ENCODE assay signal across 26 cellular contexts in the genomic region with DNA sequence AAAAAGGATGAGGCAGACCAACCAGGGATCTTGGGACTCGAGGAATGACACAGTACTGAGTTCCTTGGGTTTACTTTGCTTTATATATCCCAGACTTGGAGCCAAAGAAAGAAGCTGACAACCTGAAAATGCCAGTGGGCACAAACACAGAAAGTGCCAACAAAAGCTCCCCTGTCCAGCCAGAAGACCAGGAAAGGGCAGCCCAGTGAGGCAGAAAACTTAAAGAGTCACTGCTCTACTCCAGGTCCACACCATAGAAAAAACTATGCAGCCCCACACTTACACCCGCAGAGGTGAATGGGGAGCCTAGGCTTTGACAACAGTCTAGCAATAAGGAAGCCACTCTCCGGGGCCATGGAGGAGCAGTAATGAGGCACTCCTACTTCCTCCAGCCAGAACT.
"Had no signal": no experiment of that assay in that cellular context is flagged by ENCODE, and none has a peak within 500 bp of the region (broad histone marks: within the 10 kb centered on the region; RNA-seq: fewer than 3 reads in every experiment).

No MANE protein-coding gene starts in this region.

- FAIRE-seq: kidney had no signal

- DNase-seq: activated CD4-positive, alpha-beta memory T cell treated with anti-CD3 and anti-CD28 coated beads, Interleukin-2, amount 10 ng/mL, durations not matched to agents 7 days and 5 days; activated CD4-positive, alpha-beta T cell treated with anti-CD3 and anti-CD28 coated beads, Interleukin-2, amount 10 ng/mL, durations not matched to agents 24 days and 14 days; activated CD4-positive, CD25-positive, alpha-beta regulatory T cell; activated effector memory CD4-positive, alpha-beta T cell treated with Interleukin-2 at 50 U/mL for 16 hours; activated naive CD4-positive, alpha-beta T cell treated with anti-CD3 and anti-CD28 coated beads for 36 hours; activated naive CD8-positive, alpha-beta T cell treated with anti-CD3 and anti-CD28 coated beads, Interleukin-2, amount 10 ng/mL, durations not matched to agents 7 days and 5 days; activated T-cell treated with anti-CD3 and anti-CD28 coated beads, Interleukin-2, amount 50 U/mL, for 72 hours; amniotic stem cell; cortex of kidney; foreskin fibroblast; heart right ventricle; kidney; left lung; midbrain; natural killer cell; psoas muscle; right cardiac atrium; stimulated activated CD4-positive, alpha-beta T cell treated with anti-CD3 and anti-CD28 coated beads, Interleukin-2, amount 100 ng/mL, for 24 hours; stomach; SW 1271; T-helper 17 cell; upper lobe of right lung had no signal

- H3K27me3 Mint-ChIP-seq: activated CD4-positive, alpha-beta memory T cell treated with anti-CD3 and anti-CD28 coated beads, Interleukin-2, amount 10 ng/mL, durations not matched to agents 7 days and 5 days; activated CD4-positive, alpha-beta T cell treated with anti-CD3 and anti-CD28 coated beads, Interleukin-2, amount 10 ng/mL, durations not matched to agents 24 days and 14 days; activated naive CD8-positive, alpha-beta T cell treated with anti-CD3 and anti-CD28 coated beads, Interleukin-2, amount 10 ng/mL, durations not matched to agents 7 days and 5 days; T-helper 17 cell had no signal

- ATAC-seq: activated T-cell treated with anti-CD3 and anti-CD28 coated beads, Interleukin-2, amount 50 U/mL, for 72 hours; heart right ventricle; left lung; natural killer cell; psoas muscle; right cardiac atrium; stimulated activated effector memory CD8-positive, alpha-beta T cell treated with anti-CD3 and anti-CD28 coated beads, Interleukin-12 subunit alpha, Interleukin-12 subunit beta, amount 100 ng/mL, for 72 hours; T-helper 17 cell; upper lobe of right lung had no signal

- H3K27ac ChIP-seq: cardiac muscle cell, epithelial cell of prostate, heart right ventricle, left lung, psoas muscle, skin epidermis, stomach, upper lobe of right lung had no signal

- H3K9me3 Mint-ChIP-seq: activated CD4-positive, alpha-beta memory T cell treated with anti-CD3 and anti-CD28 coated beads, Interleukin-2, amount 10 ng/mL, durations not matched to agents 7 days and 5 days; activated CD4-positive, alpha-beta T cell treated with anti-CD3 and anti-CD28 coated beads, Interleukin-2, amount 10 ng/mL, durations not matched to agents 24 days and 14 days; activated naive CD4-positive, alpha-beta T cell treated with anti-CD3 and anti-CD28 coated beads for 36 hours; activated naive CD8-positive, alpha-beta T cell treated with anti-CD3 and anti-CD28 coated beads, Interleukin-2, amount 10 ng/mL, durations not matched to agents 7 days and 5 days; activated T-cell treated with anti-CD3 and anti-CD28 coated beads, Interleukin-2, amount 50 U/mL, for 72 hours; natural killer cell; stimulated activated effector memory CD8-positive, alpha-beta T cell treated with anti-CD3 and anti-CD28 coated beads, Interleukin-12 subunit alpha, Interleukin-12 subunit beta, amount 100 ng/mL, for 72 hours had no signal

- H3K4me3 ChIP-seq: cardiac muscle cell, heart right ventricle, left lung, psoas muscle, skin epidermis, stomach, upper lobe of right lung had no signal

- H3K27ac Mint-ChIP-seq: activated CD4-positive, alpha-beta memory T cell treated with anti-CD3 and anti-CD28 coated beads, Interleukin-2, amount 10 ng/mL, durations not matched to agents 7 days and 5 days; activated CD4-positive, alpha-beta T cell treated with anti-CD3 and anti-CD28 coated beads, Interleukin-2, amount 10 ng/mL, durations not matched to agents 24 days and 14 days; activated naive CD4-positive, alpha-beta T cell treated with anti-CD3 and anti-CD28 coated beads for 36 hours; activated naive CD8-positive, alpha-beta T cell treated with anti-CD3 and anti-CD28 coated beads, Interleukin-2, amount 10 ng/mL, durations not matched to agents 7 days and 5 days; activated T-cell treated with anti-CD3 and anti-CD28 coated beads, Interleukin-2, amount 50 U/mL, for 72 hours; natural killer cell; stimulated activated effector memory CD8-positive, alpha-beta T cell treated with anti-CD3 and anti-CD28 coated beads, Interleukin-12 subunit alpha, Interleukin-12 subunit beta, amount 100 ng/mL, for 72 hours; T-helper 17 cell had no signal

- H3K4me1 ChIP-seq: psoas muscle, upper lobe of right lung had no signal

- H3K36me3 ChIP-seq: cardiac muscle cell, left lung, upper lobe of right lung had no signal

- H3K4me3 Mint-ChIP-seq: activated CD4-positive, alpha-beta memory T cell treated with anti-CD3 and anti-CD28 coated beads, Interleukin-2, amount 10 ng/mL, durations not matched to agents 7 days and 5 days; activated CD4-positive, alpha-beta T cell treated with anti-CD3 and anti-CD28 coated beads, Interleukin-2, amount 10 ng/mL, durations not matched to agents 24 days and 14 days; activated naive CD4-positive, alpha-beta T cell treated with anti-CD3 and anti-CD28 coated beads for 36 hours; activated naive CD8-positive, alpha-beta T cell treated with anti-CD3 and anti-CD28 coated beads, Interleukin-2, amount 10 ng/mL, durations not matched to agents 7 days and 5 days; activated T-cell treated with anti-CD3 and anti-CD28 coated beads, Interleukin-2, amount 50 U/mL, for 72 hours; natural killer cell; stimulated activated effector memory CD8-positive, alpha-beta T cell treated with anti-CD3 and anti-CD28 coated beads, Interleukin-12 subunit alpha, Interleukin-12 subunit beta, amount 100 ng/mL, for 72 hours; T-helper 17 cell had no signal

- H3K9me3 ChIP-seq: heart right ventricle, left lung, psoas muscle, stomach, upper lobe of right lung had no signal

- H3K27me3 ChIP-seq: cardiac muscle cell, heart right ventricle, left lung, stomach, upper lobe of right lung had no signal

- H3K36me3 Mint-ChIP-seq: natural killer cell; stimulated activated effector memory CD8-positive, alpha-beta T cell treated with anti-CD3 and anti-CD28 coated beads, Interleukin-12 subunit alpha, Interleukin-12 subunit beta, amount 100 ng/mL, for 72 hours had no signal
